ENCODE assay signal across 8 cellular contexts in genomic region chr2:101736861-101737291, GRCh38.
DNase-seq lines count a peak whose midpoint lies in the region; ATAC-seq and TF ChIP-seq lines count a peak whose summit lies in the region.
"Had no signal": no experiment of that assay in that cellular context is flagged by ENCODE, and none has a peak within 500 bp of the region (broad histone marks: within the 10 kb centered on the region; RNA-seq: fewer than 3 reads in every experiment).

No MANE protein-coding gene starts in this region.

- ATAC-seq in SK-N-SH treated with all-trans-retinoic acid at 6 μM for 48 hours (peak; percentile 50), HG03571 (IDR thresholded peaks at IDR 0.05; ENCODE audit: unreplicated experiment) (no peak), GM21528 (IDR thresholded peaks at IDR 0.05; ENCODE audit: low FRiP score, unreplicated experiment) (no peak)

- DNase-seq in HCEC 1CT: peak; percentile 92
- peak; percentile 73 to 88 for DNase-seq in foreskin fibroblast
- peak; percentile 49 to 55 for DNase-seq in stimulated activated CD4-positive, alpha-beta T cell treated with anti-CD3 and anti-CD28 coated beads, Interleukin-2, amount 100 ng/mL, for 24 hours
- no peak for DNase-seq in NCI-H748 (lab: John Stamatoyannopoulos, UW; ENCODE audit: unreplicated experiment)
- DNase-seq: islet precursor cell had no signal

- TF ChIP-seq CTCF in foreskin fibroblast (IDR thresholded peaks at IDR 0.05; ENCODE audit: low read depth, low read length): no peak

- H3K4me3 ChIP-seq in foreskin fibroblast (ENCODE audit: low read depth in 1 of 2, low read length in 2 of 2): no peak overlapping the region

TF ChIP-seq in SK-N-SH treated with all-trans-retinoic acid at 6 μM for 48 hours, 23 proteins besides CTCF, POLR2A, EP300 and RAD21:
- TF ChIP-seq ZFP30 (CRISPR knock-in tag; IDR thresholded peaks at IDR 0.05) (no peak), ESRRG (CRISPR knock-in tag; IDR thresholded peaks at IDR 0.05) (no peak), GLIS3 (CRISPR knock-in tag; IDR thresholded peaks at IDR 0.05) (no peak), TOX (CRISPR knock-in tag; IDR thresholded peaks at IDR 0.05; ENCODE audit: borderline replicate concordance) (no peak), ARNTL (CRISPR knock-in tag; IDR thresholded peaks at IDR 0.05; ENCODE audit: borderline replicate concordance, low read depth) (no peak), ISL1 (CRISPR knock-in tag; IDR thresholded peaks at IDR 0.05) (0 out of 2 replicates have a peak, but pooled peaks have one; percentile 23), SNAI2 (CRISPR knock-in tag; IDR thresholded peaks at IDR 0.05) (no peak), TCF4 (CRISPR knock-in tag; IDR thresholded peaks at IDR 0.05; ENCODE audit: borderline replicate concordance) (no peak)
